ENCODE assay signal across 11 cellular contexts in the genomic region with DNA sequence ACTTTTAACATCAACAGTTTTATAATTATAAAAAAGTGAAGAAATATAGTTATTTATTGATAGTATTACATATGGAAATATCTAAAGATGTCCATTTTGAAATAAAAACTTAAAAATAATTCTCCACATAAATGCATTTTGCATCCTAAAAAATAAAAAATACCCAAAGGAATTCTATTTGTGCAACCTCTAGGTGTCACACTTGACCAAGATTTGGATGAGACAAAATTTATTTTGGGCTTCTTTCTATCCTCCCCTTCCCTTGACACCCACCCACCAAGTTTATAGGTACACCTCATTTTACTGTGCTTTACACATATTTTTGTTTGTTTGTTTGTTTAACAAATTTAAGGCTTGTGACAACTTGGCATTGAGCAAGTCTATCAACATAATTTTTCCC. TPM values are rescaled to one million over a fixed set of nuclear protein-coding genes. Genes with fewer than 3 reads are reported as not detected.
DNase-seq lines count a peak whose midpoint lies in the region; ATAC-seq, FAIRE-seq and TF ChIP-seq lines count a peak whose summit lies in the region.
"Had no signal": no experiment of that assay in that cellular context is flagged by ENCODE, and none has a peak within 500 bp of the region (broad histone marks: within the 10 kb centered on the region; RNA-seq: fewer than 3 reads in every experiment).

No MANE protein-coding gene starts in this region.

- no peaks in the 10 kb centered on the region for H3K79me2 ChIP-seq in Karpas-422 (ENCODE audit: low read length)

- no peak for ATAC-seq in HG03378 (IDR thresholded peaks at IDR 0.05; ENCODE audit: unreplicated experiment)
- ATAC-seq: esophagus mucosa had no signal

- no peaks in the 10 kb centered on the region for H3K36me3 ChIP-seq in adipocyte (ENCODE audit: control insufficient read depth, insufficient read depth, low read length, severe bottlenecking)
- H3K36me3 ChIP-seq in kidney (ENCODE audit: control insufficient read depth in 1 of 2, insufficient read depth in 2 of 2, low read length in 2 of 2), result no peaks in the 10 kb centered on the region
- no peaks in the 10 kb centered on the region for H3K36me3 ChIP-seq in Karpas-422 (ENCODE audit: insufficient read depth, low read length)

- H3K4me2 ChIP-seq in Karpas-422 (ENCODE audit: low read depth, low read length, poor library complexity, severe bottlenecking), result no peak overlapping the region

- peak; percentile 96 for FAIRE-seq in kidney (lab: Jason Lieb, UNC)

- H3K4me1 ChIP-seq in adipocyte (ENCODE audit: control insufficient read depth, insufficient read depth, low read length) (peaks cover 4% of the 10 kb centered on the region), kidney (ENCODE audit: control insufficient read depth in 1 of 2, insufficient read depth in 1 of 2, low read depth in 1 of 2, low read length in 2 of 2) (no peaks in the 10 kb centered on the region), Karpas-422 (ENCODE audit: low read length) (peaks cover 14% of the 10 kb centered on the region)

- no peak overlapping the region for H3K4me3 ChIP-seq in AG09309 (ENCODE audit: control insufficient read depth, low read depth, low read length)
- no peak overlapping the region for H3K4me3 ChIP-seq in LNCaP clone FGC (ENCODE audit: low read depth, low read length)
- no peak overlapping the region for H3K4me3 ChIP-seq in adipocyte (ENCODE audit: low read length)
- no peak overlapping the region for H3K4me3 ChIP-seq in kidney (ENCODE audit: low read length in 2 of 2)
- H3K4me3 ChIP-seq in Karpas-422 (ENCODE audit: low read length), result no peak overlapping the region

- intact Hi-C loops in kidney (cut with DNase I), result no loop called here

- no peaks in the 10 kb centered on the region for H3K9me2 ChIP-seq in Karpas-422 (replicated peaks; ENCODE audit: insufficient read depth, low read length)

- H4K20me1 ChIP-seq in Karpas-422 (ENCODE audit: insufficient read depth, low read depth, low read length), result no peaks in the 10 kb centered on the region

- DNase-seq in AG09309 (ENCODE audit: low read depth) (no peak), LNCaP clone FGC (ENCODE audit: low read depth) (no peak), adipocyte (ENCODE audit: low read depth) (peak; percentile 35), kidney (no peak), Karpas-422 (no peak), HCEC 1CT (no peak)
- no peak for DNase-seq in stimulated activated CD4-positive, alpha-beta T cell treated with anti-CD3 and anti-CD28 coated beads, Interleukin-12 subunit alpha, Interleukin-12 subunit beta, amount 100 ng/mL, for 4 hours
- DNase-seq: activated T-cell treated with anti-CD3 and anti-CD28 coated beads, Interleukin-2, amount 50 U/mL, for 1 hour had no signal

- H3K27ac ChIP-seq in kidney (ENCODE audit: low read depth in 2 of 2, low read length in 2 of 2) (no peak overlapping the region), Karpas-422 (ENCODE audit: low read length) (no peak overlapping the region)

- TF ChIP-seq CTCF in AG09309 (IDR thresholded peaks at IDR 0.05; ENCODE audit: control insufficient read depth, insufficient read depth, low read depth, low read length, missing control alignments) (peak; percentile 24), LNCaP clone FGC (IDR thresholded peaks at IDR 0.05; ENCODE audit: control insufficient read depth, extremely low read depth, insufficient read depth) (peak; percentile 46), kidney (IDR thresholded peaks at IDR 0.05; ENCODE audit: borderline replicate concordance, extremely low read depth, insufficient read depth) (peak; percentile 25)

- no peaks in the 10 kb centered on the region for H3K9me3 ChIP-seq in adipocyte (ENCODE audit: control insufficient read depth, low read length)
- H3K9me3 ChIP-seq in kidney (ENCODE audit: control insufficient read depth in 1 of 2, low read length in 2 of 2), result no peaks in the 10 kb centered on the region
- no peaks in the 10 kb centered on the region for H3K9me3 ChIP-seq in Karpas-422 (ENCODE audit: low read length)

- no peak overlapping the region for H2AFZ ChIP-seq in Karpas-422 (ENCODE audit: low read length)

- no peak overlapping the region for H3K9ac ChIP-seq in adipocyte (ENCODE audit: low read length)
- no peak overlapping the region for H3K9ac ChIP-seq in kidney (ENCODE audit: low read length in 2 of 2)
- no peak overlapping the region for H3K9ac ChIP-seq in Karpas-422 (ENCODE audit: low read length)

- no peaks in the 10 kb centered on the region for H3K27me3 ChIP-seq in adipocyte (replicated peaks; ENCODE audit: control insufficient read depth, insufficient read depth, low read length)
- H3K27me3 ChIP-seq in Karpas-422 (ENCODE audit: low read length), result no peaks in the 10 kb centered on the region

RNA-seq across cellular contexts. Expression of gene THSD7A, which starts 3.3 kb away (rescaled TPM):
- total RNA-seq in kidney, result 24.3 TPM
- polyA plus RNA-seq in kidney (ENCODE audit: insufficient read depth, low read depth, low replicate concordance), result 5.1 TPM
- 0.29 TPM in 1 of 2 replicates, not detected in the other for total RNA-seq in Karpas-422 (2014; rRNA removed; shearing (Covaris generic); ENCODE audit: low replicate concordance)
- total RNA-seq: G401 had no signal

Comparison
In these comparisons a context has a peak if more than half of its experiments do, and no peak if none do; other contexts are left out.
1. RNA of gene THSD7A, which starts 3.3 kb away (total RNA-seq): 24.3 TPM in kidney (single experiment); 0.29 TPM in Karpas-422; every median in the first group is over 10 times any median in the second.
2. Peak in every context shown above with its lines, with median percentiles within 50 percentile points of each other: CTCF ChIP-seq.